ENCODE assay signal across 10 cellular contexts in the genomic region with DNA sequence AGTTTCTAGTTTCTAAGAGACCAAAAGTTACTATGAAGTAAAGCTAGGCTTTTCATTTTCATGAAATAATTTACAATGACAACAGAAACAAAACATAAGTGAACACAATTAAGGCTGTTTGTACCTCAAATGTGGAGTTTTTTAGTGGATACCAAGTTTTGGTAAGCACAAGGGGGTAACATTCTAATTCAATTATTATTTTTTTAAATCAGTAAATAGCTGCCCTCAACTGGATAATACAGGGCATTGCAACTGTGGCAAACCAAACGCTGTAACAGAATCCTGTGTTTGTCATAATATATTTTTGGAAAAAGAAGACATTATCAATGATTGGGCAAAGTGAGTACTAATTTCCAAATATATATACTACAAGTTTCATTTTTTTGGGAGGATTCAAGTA.
DNase-seq lines count a peak whose midpoint lies in the region; ATAC-seq, FAIRE-seq and TF ChIP-seq lines count a peak whose summit lies in the region.
"Had no signal": no experiment of that assay in that cellular context is flagged by ENCODE, and none has a peak within 500 bp of the region (broad histone marks: within the 10 kb centered on the region; RNA-seq: fewer than 3 reads in every experiment).

No MANE protein-coding gene starts in this region.

- no peaks in the 10 kb centered on the region for H3K27me3 Mint-ChIP-seq in activated naive CD4-positive, alpha-beta T cell treated with anti-CD3 and anti-CD28 coated beads for 36 hours (ENCODE audit: low read depth)
- H3K27me3 Mint-ChIP-seq: naive B cell had no signal

- ATAC-seq in RWPE2 (ENCODE audit: low read depth) (no peak), gastroesophageal sphincter (no peak), GM21576 (IDR thresholded peaks at IDR 0.05; ENCODE audit: unreplicated experiment) (no peak)

- H3K4me1 Mint-ChIP-seq in activated naive CD4-positive, alpha-beta T cell treated with anti-CD3 and anti-CD28 coated beads for 36 hours (ENCODE audit: low read depth): peaks cover 13% of the 10 kb centered on the region

- TF ChIP-seq CTCF in RWPE2 (IDR thresholded peaks at IDR 0.05; ENCODE audit: poor library complexity, severe bottlenecking): peak; percentile 78
- TF ChIP-seq CTCF in gastroesophageal sphincter (IDR thresholded peaks at IDR 0.05): peak; percentile 34 to 68 (median 62)

- H3K4me1 ChIP-seq in RWPE2 (ENCODE audit: insufficient read depth, poor library complexity, severe bottlenecking) (peaks cover 11% of the 10 kb centered on the region), gastroesophageal sphincter (peaks cover 0 to 19% (median 0%) of the 10 kb centered on the region in 3 donors)

- H3K36me3 Mint-ChIP-seq in activated naive CD4-positive, alpha-beta T cell treated with anti-CD3 and anti-CD28 coated beads for 36 hours (ENCODE audit: low read depth): no peaks in the 10 kb centered on the region

- H3K9me3 ChIP-seq in RWPE2 (ENCODE audit: severe bottlenecking): no peaks in the 10 kb centered on the region
- no peaks in the 10 kb centered on the region for H3K9me3 ChIP-seq in gastroesophageal sphincter

- CTCF ChIA-PET in activated naive CD4-positive, alpha-beta T cell treated with anti-CD3 and anti-CD28 coated beads for 36 hours (lab: Charles Lee): interaction anchor here (0.8 to 1.6 kb wide), 3 partner anchors 9 to 22 kb away, joined by 3 read pairs; no protein-coding TSS in a partner anchor

- H3K4me3 ChIP-seq in RWPE2 (ENCODE audit: severe bottlenecking) (no peak overlapping the region), gastroesophageal sphincter (no peak overlapping the region)

- no peak overlapping the region for H3K4me3 Mint-ChIP-seq in activated naive CD4-positive, alpha-beta T cell treated with anti-CD3 and anti-CD28 coated beads for 36 hours
- H3K4me3 Mint-ChIP-seq: naive B cell had no signal

- FAIRE-seq in urothelium cell line (lab: Jason Lieb, UNC): no peak

- H3K27me3 ChIP-seq in RWPE2 (ENCODE audit: insufficient read depth, poor library complexity, severe bottlenecking) (no peaks in the 10 kb centered on the region), gastroesophageal sphincter (no peaks in the 10 kb centered on the region)

- intact Hi-C loops in activated naive CD4-positive, alpha-beta T cell treated with anti-CD3 and anti-CD28 coated beads for 36 hours (cut with micrococcal nuclease): loop anchor here (5.0 to 10.0 kb wide), 4 partner anchors 441 to 1271 kb away; partner anchors contain the start of gene PRSS48

- no peak for TF ChIP-seq POLR2A in gastroesophageal sphincter (IDR thresholded peaks at IDR 0.05)

- no peak overlapping the region for H3K27ac Mint-ChIP-seq in activated naive CD4-positive, alpha-beta T cell treated with anti-CD3 and anti-CD28 coated beads for 36 hours

- no peak overlapping the region for H3K27ac ChIP-seq in RWPE2 (ENCODE audit: poor library complexity, severe bottlenecking)
- H3K27ac ChIP-seq in gastroesophageal sphincter: no peak overlapping the region

- H3K36me3 ChIP-seq in RWPE2 (ENCODE audit: low read depth) (no peaks in the 10 kb centered on the region; the same call in 1 of the 2 replicates), gastroesophageal sphincter (no peaks in the 10 kb centered on the region)

- no peaks in the 10 kb centered on the region for H3K9me3 Mint-ChIP-seq in activated naive CD4-positive, alpha-beta T cell treated with anti-CD3 and anti-CD28 coated beads for 36 hours

- peak; percentile 10 for DNase-seq in activated naive CD4-positive, alpha-beta T cell treated with anti-CD3 and anti-CD28 coated beads for 36 hours
- DNase-seq in activated naive CD4-positive, alpha-beta T cell treated with Interleukin-2 at 50 U/mL for 16 hours: no peak
- no peak for DNase-seq in RWPE2 (ENCODE audit: low spot score)
- peak; percentile 4 for DNase-seq in urothelium cell line (ENCODE audit: low spot score)
- DNase-seq in CD1c-positive myeloid dendritic cell (ENCODE audit: extremely low spot score): no peak
- DNase-seq in activated CD4-positive, alpha-beta T cell treated with anti-CD3 and anti-CD28 coated beads for 1 hour: no peak
- DNase-seq: activated effector memory CD4-positive, alpha-beta T cell treated with Interleukin-2 at 50 U/mL for 16 hours; naive B cell had no signal

- WGBS in gastroesophageal sphincter (ENCODE audit: low coverage in 1 of 2), 2 donors: 0 to 9% methylated on average over 1 of the region's 1 CpG

- no peak for TF ChIP-seq EP300 in gastroesophageal sphincter (IDR thresholded peaks at IDR 0.05)

Comparison
In these comparisons a context has a peak if more than half of its experiments do, and no peak if none do; other contexts are left out.
1. DNase-seq: peak in activated naive CD4-positive, alpha-beta T cell treated with anti-CD3 and anti-CD28 coated beads for 36 hours (single experiment) and urothelium cell line (single experiment); none in activated naive CD4-positive, alpha-beta T cell treated with Interleukin-2 at 50 U/mL for 16 hours (single experiment), RWPE2 (single experiment), CD1c-positive myeloid dendritic cell (single experiment) and activated CD4-positive, alpha-beta T cell treated with anti-CD3 and anti-CD28 coated beads for 1 hour (single experiment).